ENCODE assay signal across 15 cellular contexts in the genomic region with DNA sequence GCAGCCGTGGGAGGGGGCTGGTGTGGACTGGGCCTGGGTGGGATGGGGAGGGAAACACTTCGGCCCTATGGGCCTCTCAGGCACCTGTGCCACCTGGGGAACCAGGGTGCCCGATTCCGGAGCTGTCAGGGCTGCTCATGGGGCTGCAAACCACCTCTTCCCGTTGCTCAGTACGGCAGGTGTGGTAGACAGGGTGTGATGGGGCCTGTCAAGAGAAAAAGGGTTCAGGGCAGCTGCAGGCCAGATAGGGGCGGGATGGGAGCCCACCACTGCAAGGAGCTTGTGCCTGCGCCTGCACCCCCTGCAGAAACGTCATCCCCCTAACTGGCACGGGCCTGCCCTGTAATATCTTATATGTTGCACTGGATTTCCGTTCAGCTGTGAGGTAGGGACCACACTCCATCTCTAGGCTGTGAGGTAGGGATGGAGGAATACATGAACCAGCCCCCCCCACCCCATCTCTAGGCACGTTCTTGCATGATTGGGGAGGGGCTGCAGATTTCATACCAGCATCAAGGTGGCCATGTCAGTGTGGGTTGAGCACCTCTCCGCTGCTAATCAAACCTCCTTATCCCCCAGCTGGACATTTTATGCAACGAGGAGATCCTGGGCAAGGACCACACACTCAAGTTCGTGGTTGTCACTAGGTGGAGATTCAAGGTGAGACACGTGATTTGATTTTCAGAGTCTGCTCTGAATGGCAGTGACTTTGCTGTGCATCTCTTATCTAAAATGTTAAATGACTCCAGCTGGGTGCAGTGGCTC. TPM values are rescaled to one million over a fixed set of nuclear protein-coding genes. Genes with fewer than 3 reads are reported as not detected.
A peak's percentile ranks its signal among the peaks of the same experiment; 100 is the strongest.
DNase-seq lines count a peak whose midpoint lies in the region; ATAC-seq lines count a peak whose summit lies in the region.
"Had no signal": no experiment of that assay in that cellular context is flagged by ENCODE, and none has a peak within 500 bp of the region (broad histone marks: within the 10 kb centered on the region; RNA-seq: fewer than 3 reads in every experiment).

No MANE protein-coding gene starts in this region.

- peak overlapping the region; percentile 23 for H3K27ac Mint-ChIP-seq in activated naive CD4-positive, alpha-beta T cell treated with anti-CD3 and anti-CD28 coated beads, Interleukin-2, amount 50 U/mL, for 24 hours
- peak overlapping the region; percentile 44 for H3K27ac Mint-ChIP-seq in activated CD4-positive, alpha-beta memory T cell treated with anti-CD3 and anti-CD28 coated beads, Interleukin-2, amount 10 ng/mL, durations not matched to agents 7 days and 5 days
- H3K27ac Mint-ChIP-seq in stimulated activated naive B cell treated with anti-CD40 and anti-IgM and Interleukin-4, amounts not matched to agents 10 μg/mL and 1 μg/mL and 100 μg/mL, for 72 hours, result peak overlapping the region; percentile 54
- H3K27ac Mint-ChIP-seq: activated naive CD8-positive, alpha-beta T cell treated with anti-CD3 and anti-CD28 coated beads, Interleukin-2, amount 50 U/mL, for 24 hours had no signal

- H3K4me3 Mint-ChIP-seq in activated naive CD4-positive, alpha-beta T cell treated with anti-CD3 and anti-CD28 coated beads, Interleukin-2, amount 50 U/mL, for 24 hours, result no peak overlapping the region
- no peak overlapping the region for H3K4me3 Mint-ChIP-seq in activated CD4-positive, alpha-beta memory T cell treated with anti-CD3 and anti-CD28 coated beads, Interleukin-2, amount 10 ng/mL, durations not matched to agents 7 days and 5 days
- H3K4me3 Mint-ChIP-seq in stimulated activated naive B cell treated with anti-CD40 and anti-IgM and Interleukin-4, amounts not matched to agents 10 μg/mL and 1 μg/mL and 100 μg/mL, for 72 hours, result no peak overlapping the region
- H3K4me3 Mint-ChIP-seq: activated naive CD8-positive, alpha-beta T cell treated with anti-CD3 and anti-CD28 coated beads, Interleukin-2, amount 50 U/mL, for 24 hours had no signal

- CTCF ChIA-PET in activated CD4-positive, alpha-beta memory T cell treated with anti-CD3 and anti-CD28 coated beads, Interleukin-2, amount 10 ng/mL, durations not matched to agents 7 days and 5 days (lab: Charles Lee), result no interaction called here

- no peaks in the 10 kb centered on the region for H3K27me3 Mint-ChIP-seq in activated naive CD4-positive, alpha-beta T cell treated with anti-CD3 and anti-CD28 coated beads, Interleukin-2, amount 50 U/mL, for 24 hours
- H3K27me3 Mint-ChIP-seq in activated CD4-positive, alpha-beta memory T cell treated with anti-CD3 and anti-CD28 coated beads, Interleukin-2, amount 10 ng/mL, durations not matched to agents 7 days and 5 days, result no peaks in the 10 kb centered on the region
- H3K27me3 Mint-ChIP-seq in stimulated activated naive B cell treated with anti-CD40 and anti-IgM and Interleukin-4, amounts not matched to agents 10 μg/mL and 1 μg/mL and 100 μg/mL, for 72 hours, result no peaks in the 10 kb centered on the region
- H3K27me3 Mint-ChIP-seq: activated naive CD8-positive, alpha-beta T cell treated with anti-CD3 and anti-CD28 coated beads, Interleukin-2, amount 50 U/mL, for 24 hours; naive B cell had no signal

- no peak for DNase-seq in activated naive CD4-positive, alpha-beta T cell treated with anti-CD3 and anti-CD28 coated beads, Interleukin-2, amount 50 U/mL, for 16 hours
- no peak for DNase-seq in activated CD4-positive, alpha-beta memory T cell treated with anti-CD3 and anti-CD28 coated beads, Interleukin-2, amount 10 ng/mL, durations not matched to agents 7 days and 5 days
- no peak for DNase-seq in left lobe of liver (ENCODE audit: low spot score)
- no peak for DNase-seq in stimulated activated naive B cell treated with anti-CD40 and anti-IgM and Interleukin-4, amounts not matched to agents 10 μg/mL and 1 μg/mL and 100 μg/mL, for 72 hours
- DNase-seq in NCI-H1436 (lab: John Stamatoyannopoulos, UW), result no peak
- no peak for DNase-seq in DMS53 treated with DMSO at 0.1 percent for 48 hours (lab: John Stamatoyannopoulos, UW; ENCODE audit: unreplicated experiment)
- DNase-seq: ACHN; activated naive CD8-positive, alpha-beta T cell treated with anti-CD3 and anti-CD28 coated beads, Interleukin-2, amount 50 U/mL, for 24 hours; heart right ventricle; KBM-7; naive B cell; NCI-H510A; T-helper 9 cell had no signal

- H3K36me3 Mint-ChIP-seq in activated naive CD4-positive, alpha-beta T cell treated with anti-CD3 and anti-CD28 coated beads, Interleukin-2, amount 50 U/mL, for 24 hours, result peaks cover 17% of the 10 kb centered on the region
- peaks cover 69% of the 10 kb centered on the region for H3K36me3 Mint-ChIP-seq in activated CD4-positive, alpha-beta memory T cell treated with anti-CD3 and anti-CD28 coated beads, Interleukin-2, amount 10 ng/mL, durations not matched to agents 7 days and 5 days (ENCODE audit: low read depth)
- peaks cover 49 to 69% of the 10 kb centered on the region in 2 donors for H3K36me3 Mint-ChIP-seq in stimulated activated naive B cell treated with anti-CD40 and anti-IgM and Interleukin-4, amounts not matched to agents 10 μg/mL and 1 μg/mL and 100 μg/mL, for 72 hours

- ATAC-seq in left lobe of liver (peak; percentile 9), GM21367 (IDR thresholded peaks at IDR 0.05; ENCODE audit: unreplicated experiment) (no peak)
- no peak for ATAC-seq in stimulated activated naive B cell treated with anti-CD40 and anti-IgM and Interleukin-4, amounts not matched to agents 10 μg/mL and 1 μg/mL and 100 μg/mL, for 72 hours (replicated peaks)

- H3K4me1 Mint-ChIP-seq in activated naive CD4-positive, alpha-beta T cell treated with anti-CD3 and anti-CD28 coated beads, Interleukin-2, amount 50 U/mL, for 24 hours, result peaks cover 22% of the 10 kb centered on the region
- H3K4me1 Mint-ChIP-seq in activated CD4-positive, alpha-beta memory T cell treated with anti-CD3 and anti-CD28 coated beads, Interleukin-2, amount 10 ng/mL, durations not matched to agents 7 days and 5 days, result peaks cover 27% of the 10 kb centered on the region
- peaks cover 13 to 36% of the 10 kb centered on the region in 2 donors for H3K4me1 Mint-ChIP-seq in stimulated activated naive B cell treated with anti-CD40 and anti-IgM and Interleukin-4, amounts not matched to agents 10 μg/mL and 1 μg/mL and 100 μg/mL, for 72 hours

- no peaks in the 10 kb centered on the region for H3K9me3 Mint-ChIP-seq in activated naive CD4-positive, alpha-beta T cell treated with anti-CD3 and anti-CD28 coated beads, Interleukin-2, amount 50 U/mL, for 24 hours
- H3K9me3 Mint-ChIP-seq in activated CD4-positive, alpha-beta memory T cell treated with anti-CD3 and anti-CD28 coated beads, Interleukin-2, amount 10 ng/mL, durations not matched to agents 7 days and 5 days, result peaks cover 5% of the 10 kb centered on the region
- H3K9me3 Mint-ChIP-seq in stimulated activated naive B cell treated with anti-CD40 and anti-IgM and Interleukin-4, amounts not matched to agents 10 μg/mL and 1 μg/mL and 100 μg/mL, for 72 hours, result peaks cover 2 to 3% of the 10 kb centered on the region in 2 donors
- H3K9me3 Mint-ChIP-seq: activated naive CD8-positive, alpha-beta T cell treated with anti-CD3 and anti-CD28 coated beads, Interleukin-2, amount 50 U/mL, for 24 hours had no signal

- POLR2A ChIA-PET in activated CD4-positive, alpha-beta memory T cell treated with anti-CD3 and anti-CD28 coated beads, Interleukin-2, amount 10 ng/mL, durations not matched to agents 7 days and 5 days (lab: Charles Lee), result no interaction called here

RNA-seq across cellular contexts. Expression of gene PCGF3, which starts 59.0 kb away (rescaled TPM):
- total RNA-seq in activated CD4-positive, alpha-beta memory T cell treated with anti-CD3 and anti-CD28 coated beads, Interleukin-2, amount 10 ng/mL, durations not matched to agents 7 days and 5 days, result 10 to 100 TPM; 51.5 to 52.1 TPM
- 16.6 TPM for total RNA-seq in left lobe of liver
